Comparison of ENCODE assay signal across 21 cellular contexts in genomic region chr9:133932633-133933032, GRCh38. TPM values are rescaled to one million over a fixed set of nuclear protein-coding genes. Genes with fewer than 3 reads are reported as not detected.
DNase-seq lines count a peak whose midpoint lies in the region; ATAC-seq and TF ChIP-seq lines count a peak whose summit lies in the region.
"Had no signal": no experiment of that assay in that cellular context is flagged by ENCODE, and none has a peak within 500 bp of the region (broad histone marks: within the 10 kb centered on the region; RNA-seq: fewer than 3 reads in every experiment).

No MANE protein-coding gene starts in this region.

- TF ChIP-seq POLR2A in body of pancreas (IDR thresholded peaks at IDR 0.05) (no peak), thyroid gland (IDR thresholded peaks at IDR 0.05) (no peak)

- no peak overlapping the region for H3K27ac Mint-ChIP-seq in CD8-positive, alpha-beta memory T cell
- H3K27ac Mint-ChIP-seq: activated CD4-positive, alpha-beta T cell treated with anti-CD3 and anti-CD28 coated beads for 36 hours; activated T-cell treated with anti-CD3 and anti-CD28 coated beads, Interleukin-2, amount 50 U/mL, for 72 hours; naive thymus-derived CD4-positive, alpha-beta T cell; stimulated activated naive CD8-positive, alpha-beta T cell treated with anti-CD3 and anti-CD28 coated beads, Interleukin-15, amount 100 ng/mL, for 72 hours had no signal

- peaks cover 62% of the 10 kb centered on the region for H3K4me1 ChIP-seq in body of pancreas
- peaks cover 45 to 58% of the 10 kb centered on the region in 2 donors for H3K4me1 ChIP-seq in thyroid gland
- no peaks in the 10 kb centered on the region for H3K4me1 ChIP-seq in CD8-positive, alpha-beta memory T cell (ENCODE audit: insufficient read depth, low read length)

- CTCF ChIA-PET in CD8-positive, alpha-beta memory T cell (lab: Charles Lee) = no interaction called here

- H3K4me1 Mint-ChIP-seq in CD8-positive, alpha-beta memory T cell = no peaks in the 10 kb centered on the region
- H3K4me1 Mint-ChIP-seq: activated CD4-positive, alpha-beta T cell treated with anti-CD3 and anti-CD28 coated beads for 36 hours; stimulated activated naive CD8-positive, alpha-beta T cell treated with anti-CD3 and anti-CD28 coated beads, Interleukin-15, amount 100 ng/mL, for 72 hours had no signal

- H3K36me3 Mint-ChIP-seq in CD8-positive, alpha-beta memory T cell = no peaks in the 10 kb centered on the region

- no peak for ATAC-seq in body of pancreas
- ATAC-seq in HG03175 (IDR thresholded peaks at IDR 0.05; ENCODE audit: unreplicated experiment) = no peak
- ATAC-seq: activated CD4-positive, alpha-beta T cell treated with anti-CD3 and anti-CD28 coated beads for 36 hours; activated T-cell treated with anti-CD3 and anti-CD28 coated beads, Interleukin-2, amount 50 U/mL, for 72 hours; naive thymus-derived CD4-positive, alpha-beta T cell; stimulated activated naive CD8-positive, alpha-beta T cell treated with anti-CD3 and anti-CD28 coated beads, Interleukin-15, amount 100 ng/mL, for 72 hours had no signal

- peaks cover 0 to 2% of the 10 kb centered on the region in 2 donors for H3K27me3 Mint-ChIP-seq in CD8-positive, alpha-beta memory T cell
- H3K27me3 Mint-ChIP-seq: activated CD4-positive, alpha-beta T cell treated with anti-CD3 and anti-CD28 coated beads for 36 hours; naive thymus-derived CD4-positive, alpha-beta T cell; stimulated activated naive CD8-positive, alpha-beta T cell treated with anti-CD3 and anti-CD28 coated beads, Interleukin-15, amount 100 ng/mL, for 72 hours had no signal

- intact Hi-C loops in body of pancreas (cut with DNase I) = no loop called here
- intact Hi-C loops in thyroid gland (cut with DNase I) = loop anchor here (5.0 kb wide), 1 partner anchor 60 kb away; the partner anchor contains the start of gene VAV2

- no peaks in the 10 kb centered on the region for H3K9me3 ChIP-seq in body of pancreas
- H3K9me3 ChIP-seq in thyroid gland = no peaks in the 10 kb centered on the region
- no peaks in the 10 kb centered on the region for H3K9me3 ChIP-seq in CD8-positive, alpha-beta memory T cell (ENCODE audit: low read length)
- H3K9me3 ChIP-seq: tibial nerve had no signal

- POLR2A ChIA-PET in CD8-positive, alpha-beta memory T cell (lab: Charles Lee) = no interaction called here

- DNase-seq in NCI-H2029 (lab: John Stamatoyannopoulos, UW) (peak; percentile 51), NCI-H2029 treated with DMSO at 0.1 percent for 48 hours (lab: John Stamatoyannopoulos, UW) (no peak), NCI-H2196 (lab: John Stamatoyannopoulos, UW; ENCODE audit: unreplicated experiment) (peak; percentile 72), body of pancreas (peak in 2 of 4 donors; percentile 48 to 60), thyroid gland (no peak)
- DNase-seq in CD8-positive, alpha-beta memory T cell = no peak
- DNase-seq in activated CD8-positive, alpha-beta memory T cell treated with anti-CD3 and anti-CD28 coated beads, Interleukin-2, amount 50 U/mL, for 4 hours = no peak
- DNase-seq: activated CD4-positive, alpha-beta T cell treated with anti-CD3 and anti-CD28 coated beads for 36 hours; activated naive CD4-positive, alpha-beta T cell treated with anti-CD3 and anti-CD28 coated beads, Interleukin-2, amount 50 U/mL, for 16 hours; activated T-cell treated with anti-CD3 and anti-CD28 coated beads, Interleukin-2, amount 50 U/mL, for 72 hours; anterior cingulate cortex; H7; mesenchymal stem cell; naive thymus-derived CD4-positive, alpha-beta T cell; NCI-H1417 treated with DMSO at 0.1 percent for 48 hours; NCI-H524 treated with DMSO at 0.1 percent for 48 hours; stimulated activated CD4-positive, alpha-beta T cell treated with anti-CD3 and anti-CD28 coated beads, Interleukin-12 subunit alpha, Interleukin-12 subunit beta, amount 100 ng/mL, for 4 hours; stimulated activated CD4-positive, alpha-beta T cell treated with anti-CD3 and anti-CD28 coated beads, Interleukin-4, amount 100 ng/mL, for 4 hours; stimulated activated naive CD8-positive, alpha-beta T cell treated with anti-CD3 and anti-CD28 coated beads, Interleukin-15, amount 100 ng/mL, for 72 hours had no signal

- no peaks in the 10 kb centered on the region for H3K27me3 ChIP-seq in body of pancreas
- no peaks in the 10 kb centered on the region for H3K27me3 ChIP-seq in thyroid gland
- H3K27me3 ChIP-seq in CD8-positive, alpha-beta memory T cell (ENCODE audit: insufficient read depth, low read length, poor library complexity, severe bottlenecking) = no peaks in the 10 kb centered on the region
- H3K27me3 ChIP-seq: tibial nerve had no signal

- H3K4me3 Mint-ChIP-seq in CD8-positive, alpha-beta memory T cell = no peak overlapping the region
- H3K4me3 Mint-ChIP-seq: activated CD4-positive, alpha-beta T cell treated with anti-CD3 and anti-CD28 coated beads for 36 hours; activated T-cell treated with anti-CD3 and anti-CD28 coated beads, Interleukin-2, amount 50 U/mL, for 72 hours; naive thymus-derived CD4-positive, alpha-beta T cell; stimulated activated naive CD8-positive, alpha-beta T cell treated with anti-CD3 and anti-CD28 coated beads, Interleukin-15, amount 100 ng/mL, for 72 hours had no signal

- no peaks in the 10 kb centered on the region for H3K9me3 Mint-ChIP-seq in CD8-positive, alpha-beta memory T cell

- 66 to 75% methylated on average over 8 of the region's 9 CpGs for WGBS in body of pancreas, 2 donors
- 69 to 71% methylated on average over 7 to 8 of the region's 9 CpGs for WGBS in thyroid gland, 2 donors

- H3K36me3 ChIP-seq in body of pancreas (replicated peaks in 1 of 2; ENCODE audit: insufficient read depth in 1 of 2, low read depth in 2 of 2) = peaks cover 0 to 2% of the 10 kb centered on the region in 2 donors
- no peaks in the 10 kb centered on the region for H3K36me3 ChIP-seq in thyroid gland
- no peaks in the 10 kb centered on the region for H3K36me3 ChIP-seq in CD8-positive, alpha-beta memory T cell (ENCODE audit: insufficient read depth, low read length)

- H3K4me3 ChIP-seq in body of pancreas = no peak overlapping the region
- no peak overlapping the region for H3K4me3 ChIP-seq in thyroid gland (replicated peaks in 1 of 3)
- H3K4me3 ChIP-seq in CD8-positive, alpha-beta memory T cell (ENCODE audit: low read length) = no peak overlapping the region
- H3K4me3 ChIP-seq: tibial nerve had no signal

- H3K27ac ChIP-seq in body of pancreas = peak overlapping the region in 3 of 4 donors; percentile 44 to 67 (median 51)
- peak overlapping the region; percentile 68 to 82 (median 78) for H3K27ac ChIP-seq in thyroid gland
- no peak overlapping the region for H3K27ac ChIP-seq in CD8-positive, alpha-beta memory T cell (ENCODE audit: low read depth, low read length)
- H3K27ac ChIP-seq: tibial nerve had no signal

- TF ChIP-seq CTCF in body of pancreas (IDR thresholded peaks at IDR 0.05) (no peak), thyroid gland (IDR thresholded peaks at IDR 0.05) (no peak)

RNA-seq across cellular contexts. Expression of gene VAV2, which starts 59.5 kb away (rescaled TPM):
- total RNA-seq in body of pancreas = 10 to 100 TPM; 31.6 to 32.3 TPM
- 10 to 100 TPM; 15.0 to 25.7 (median 20.5) TPM for total RNA-seq in thyroid gland
- total RNA-seq in CD8-positive, alpha-beta memory T cell = 1 to 10 TPM; 6.0 to 7.6 TPM
- 1.1 TPM for polyA plus RNA-seq in CD8-positive, alpha-beta memory T cell

Comparison
In these comparisons a context has a peak if more than half of its experiments do, and no peak if none do; other contexts are left out.
1. DNase-seq: peak in NCI-H2029 (single experiment) and NCI-H2196 (single experiment); none in NCI-H2029 treated with DMSO at 0.1 percent for 48 hours (single experiment), thyroid gland (0 of 2), CD8-positive, alpha-beta memory T cell (0 of 5) and activated CD8-positive, alpha-beta memory T cell treated with anti-CD3 and anti-CD28 coated beads, Interleukin-2, amount 50 U/mL, for 4 hours (single experiment).